9 cellular contexts compared by ENCODE assay signal in genomic region chr16:2471653-2472487, GRCh38. TPM values are rescaled to one million over a fixed set of nuclear protein-coding genes. Genes with fewer than 3 reads are reported as not detected.
A peak's percentile ranks its signal among the peaks of the same experiment; 100 is the strongest.
DNase-seq lines count a peak whose midpoint lies in the region; ATAC-seq and TF ChIP-seq lines count a peak whose summit lies in the region.
"Had no signal": no experiment of that assay in that cellular context is flagged by ENCODE, and none has a peak within 500 bp of the region (broad histone marks: within the 10 kb centered on the region; RNA-seq: fewer than 3 reads in every experiment).

No MANE protein-coding gene starts in this region.

- peak overlapping the region; percentile 87 for H2BK15ac ChIP-seq in neuronal stem cell (ENCODE audit: low read length)

- H4K91ac ChIP-seq in neuronal stem cell (ENCODE audit: low read depth, low read length, poor library complexity): no peak overlapping the region

- peaks cover 11% of the 10 kb centered on the region; the same call in 1 of the 2 replicates for H4K20me1 ChIP-seq in DOHH2 (ENCODE audit: control insufficient read depth, insufficient read depth, low read depth, low read length)

- H2BK120ac ChIP-seq in neuronal stem cell (ENCODE audit: low read depth, low read length): peak overlapping the region; percentile 96

- H3K4me1 ChIP-seq in DOHH2 (ENCODE audit: control insufficient read depth, low read length) (peaks cover 78% of the 10 kb centered on the region), NT2/D1 (ENCODE audit: insufficient read depth, insufficient read length) (peaks cover 49% of the 10 kb centered on the region), neuronal stem cell (ENCODE audit: control insufficient read depth in 2 of 2, insufficient read depth in 1 of 2, low read depth in 1 of 2, low read length in 2 of 2) (peaks cover 35 to 43% of the 10 kb centered on the region in 2 donors)

- peak overlapping the region; percentile 89 for H3K4ac ChIP-seq in neuronal stem cell (ENCODE audit: low read length)

- peaks cover 13 to 54% of the 10 kb centered on the region in 2 donors for H3K27me3 Mint-ChIP-seq in effector memory CD8-positive, alpha-beta T cell

- H3F3A ChIP-seq in DOHH2 (ENCODE audit: control insufficient read depth, insufficient read depth): peaks cover 13% of the 10 kb centered on the region

- peak overlapping the region in 1 of 2 donors; percentile 21 for H3K4me3 Mint-ChIP-seq in effector memory CD8-positive, alpha-beta T cell

- H3K36me3 ChIP-seq in DOHH2 (ENCODE audit: control insufficient read depth, low read length) (peaks cover 5% of the 10 kb centered on the region; the same call in 1 of the 2 replicates), NT2/D1 (ENCODE audit: insufficient read depth, insufficient read length, low read length) (no peaks in the 10 kb centered on the region), neuronal stem cell (replicated peaks in 1 of 2; ENCODE audit: control insufficient read depth in 2 of 2, insufficient read depth in 2 of 2, low read length in 2 of 2) (no peaks in the 10 kb centered on the region)

- H3K27ac ChIP-seq in DOHH2 (ENCODE audit: low read depth, low read length) (peak overlapping the region; percentile 95), neuronal stem cell (replicated peaks; ENCODE audit: low read length) (peak overlapping the region; percentile 35)

- H2AK5ac ChIP-seq in neuronal stem cell (ENCODE audit: low read depth, low read length): peak overlapping the region; percentile 100

- H3K9ac ChIP-seq in NT2/D1 (ENCODE audit: insufficient read length, low read depth) (peak overlapping the region; percentile 76), neuronal stem cell (ENCODE audit: low read depth, low read length, poor library complexity) (peak overlapping the region; percentile 84)

- H3K4me1 Mint-ChIP-seq in effector memory CD8-positive, alpha-beta T cell (ENCODE audit: low read depth in 2 of 2): peaks cover 14 to 19% of the 10 kb centered on the region in 2 donors

- H3K27ac Mint-ChIP-seq in effector memory CD8-positive, alpha-beta T cell: no peak overlapping the region

- H3K4me2 ChIP-seq in DOHH2 (ENCODE audit: low read length) (peak overlapping the region; percentile 92), neuronal stem cell (ENCODE audit: insufficient read depth, low read length, poor library complexity, severe bottlenecking) (peak overlapping the region; percentile 62)

- H3K9me3 ChIP-seq in DOHH2 (ENCODE audit: control insufficient read depth, insufficient read depth, low read length): no peaks in the 10 kb centered on the region
- no peaks in the 10 kb centered on the region for H3K9me3 ChIP-seq in NT2/D1 (ENCODE audit: insufficient read depth, low read length)
- no peaks in the 10 kb centered on the region for H3K9me3 ChIP-seq in neuronal stem cell (replicated peaks in 1 of 2; ENCODE audit: control insufficient read depth in 2 of 2, insufficient read depth in 1 of 2, low read depth in 1 of 2, low read length in 2 of 2)

- H3K18ac ChIP-seq in neuronal stem cell (ENCODE audit: low read length): peak overlapping the region; percentile 98

- H4K8ac ChIP-seq in neuronal stem cell (ENCODE audit: low read depth, low read length): peak overlapping the region; percentile 65

- H3K4me3 ChIP-seq in DOHH2 (ENCODE audit: low read length) (peak overlapping the region; percentile 81), NT2/D1 (ENCODE audit: insufficient read length, low read depth) (peak overlapping the region; percentile 37), epithelial cell of proximal tubule (ENCODE audit: low read depth, low read length) (peak overlapping the region; percentile 31), neuronal stem cell (ENCODE audit: low read length in 2 of 2) (peak overlapping the region; percentile 45 to 70)

- H3K27me3 ChIP-seq in DOHH2 (ENCODE audit: control insufficient read depth, low read length) (no peaks in the 10 kb centered on the region), NT2/D1 (ENCODE audit: insufficient read depth, insufficient read length) (peaks cover 31% of the 10 kb centered on the region), neuronal stem cell (ENCODE audit: control insufficient read depth in 3 of 3, insufficient read depth in 3 of 3, low read depth in 1 of 3, low read length in 3 of 3) (peaks cover 0 to 24% (median 0%) of the 10 kb centered on the region in 3 experiments)

- no peak for ATAC-seq in HG02973 (IDR thresholded peaks at IDR 0.05; ENCODE audit: unreplicated experiment)
- no peak for ATAC-seq in effector memory CD8-positive, alpha-beta T cell (replicated peaks)

- no CpG with 5 or more reads among the region's 61 CpGs for WGBS in neuronal stem cell (ENCODE audit: extremely low coverage in 2 of 2, insufficient read length in 2 of 2, insufficient replicate concordance in 1 of 2), 2 donors

- peak overlapping the region; percentile 94 for H3K14ac ChIP-seq in neuronal stem cell (ENCODE audit: low read length)

- no peaks in the 10 kb centered on the region for H3K36me3 Mint-ChIP-seq in effector memory CD8-positive, alpha-beta T cell (ENCODE audit: insufficient read depth)

- no peaks in the 10 kb centered on the region for H3K9me3 Mint-ChIP-seq in effector memory CD8-positive, alpha-beta T cell

- no peak for DNase-seq in NT2/D1 (ENCODE audit: low read depth, low spot score)
- no peak for DNase-seq in epithelial cell of proximal tubule (ENCODE audit: low read depth)
- no peak for DNase-seq in neuronal stem cell (ENCODE audit: low spot score)
- DNase-seq in GOT3 (lab: John Stamatoyannopoulos, UW): no peak
- no peak for DNase-seq in effector memory CD8-positive, alpha-beta T cell
- no peak for DNase-seq in NOMO-1 treated with DMSO at 0.1 percent for 48 hours (lab: John Stamatoyannopoulos, UW; ENCODE audit: unreplicated experiment)
- DNase-seq: stimulated activated naive CD4-positive, alpha-beta T cell had no signal

- H3K9me2 ChIP-seq in DOHH2 (replicated peaks; ENCODE audit: control insufficient read depth, low read length): no peaks in the 10 kb centered on the region

- H2BK12ac ChIP-seq in neuronal stem cell (ENCODE audit: low read length): peak overlapping the region; percentile 14

- H3K23ac ChIP-seq in neuronal stem cell (ENCODE audit: low read depth, low read length, poor library complexity): peak overlapping the region; percentile 98

- TF ChIP-seq CTCF in DOHH2 (IDR thresholded peaks at IDR 0.05; ENCODE audit: low read depth, low read length, poor library complexity, severe bottlenecking) (no peak), epithelial cell of proximal tubule (conservative IDR thresholded peaks at IDR 0.05; ENCODE audit: low read depth, low read length) (no peak)

- H3K79me1 ChIP-seq in neuronal stem cell (ENCODE audit: low read depth, low read length): peaks cover 11% of the 10 kb centered on the region

- H3K79me2 ChIP-seq in DOHH2 (ENCODE audit: control insufficient read depth, low read length): peaks cover 40% of the 10 kb centered on the region

- H2BK5ac ChIP-seq in neuronal stem cell (ENCODE audit: low read length): peak overlapping the region; percentile 87

- H2AFZ ChIP-seq in neuronal stem cell (ENCODE audit: low read length): peak overlapping the region; percentile 90

RNA-seq across cellular contexts. Expression of gene NTN3, which starts 0.8 kb away (rescaled TPM):
- total RNA-seq in epithelial cell of proximal tubule: 0.23 TPM in 1 of 2 replicates, not detected in the other
- 0.96 TPM for polyA plus RNA-seq in neuronal stem cell (2013, experiment 1 of 2)
- 1.1 TPM for polyA plus RNA-seq in neuronal stem cell (2013, experiment 2 of 2)

RNA-seq across cellular contexts. Expression of gene TBC1D24, which starts 3.1 kb away (rescaled TPM):
- total RNA-seq in epithelial cell of proximal tubule: 7.8 and 9.1 TPM in 2 replicates
- polyA plus RNA-seq in neuronal stem cell (2013, experiment 1 of 2): 7.1 TPM
- polyA plus RNA-seq in neuronal stem cell (2013, experiment 2 of 2): 7.2 TPM

RNA-seq across cellular contexts. Expression of gene TEDC2, which starts 12.0 kb away (rescaled TPM):
- total RNA-seq in epithelial cell of proximal tubule: 26.0 and 40.4 TPM in 2 replicates
- polyA plus RNA-seq in neuronal stem cell (2013, experiment 1 of 2): 31.4 TPM
- 29.6 TPM for polyA plus RNA-seq in neuronal stem cell (2013, experiment 2 of 2)

RNA-seq across cellular contexts. Expression of gene ATP6V0C, which starts 41.9 kb away (rescaled TPM):
- total RNA-seq in epithelial cell of proximal tubule: 32.4 and 46.6 TPM in 2 replicates
- 244 TPM for polyA plus RNA-seq in neuronal stem cell (2013, experiment 1 of 2)
- 240 TPM for polyA plus RNA-seq in neuronal stem cell (2013, experiment 2 of 2)

RNA-seq across cellular contexts. Expression of gene CCNF, which starts 42.6 kb away (rescaled TPM):
- 47.5 and 53.4 TPM in 2 replicates for total RNA-seq in epithelial cell of proximal tubule
- 26.8 TPM for polyA plus RNA-seq in neuronal stem cell (2013, experiment 1 of 2)
- polyA plus RNA-seq in neuronal stem cell (2013, experiment 2 of 2): 26.7 TPM

Comparison
In these comparisons a context has a peak if more than half of its experiments do, and no peak if none do; other contexts are left out.
1. H3K4me3 ChIP-seq: peak in every context shown above with its lines; median percentile 81 in DOHH2; 58 in neuronal stem cell; 37 in NT2/D1; 31 in epithelial cell of proximal tubule.